ENCODE assay signal across 9 cellular contexts in genomic region chr18:22977847-22978701, GRCh38. TPM values are rescaled to one million over a fixed set of nuclear protein-coding genes. Genes with fewer than 3 reads are reported as not detected.
DNase-seq lines count a peak whose midpoint lies in the region; ATAC-seq, FAIRE-seq and TF ChIP-seq lines count a peak whose summit lies in the region.
"Had no signal": no experiment of that assay in that cellular context is flagged by ENCODE, and none has a peak within 500 bp of the region (broad histone marks: within the 10 kb centered on the region; RNA-seq: fewer than 3 reads in every experiment).

No MANE protein-coding gene starts in this region.

- no peaks in the 10 kb centered on the region for H3K9me3 ChIP-seq in Panc1 (ENCODE audit: control insufficient read depth, insufficient read depth, low read depth, low read length)
- H3K9me3 ChIP-seq in small intestine (ENCODE audit: control insufficient read depth, low read depth) = no peaks in the 10 kb centered on the region
- H3K9me3 ChIP-seq in colonic mucosa = no peaks in the 10 kb centered on the region

- H3K27ac ChIP-seq in Panc1 (ENCODE audit: low read length) (no peak overlapping the region), small intestine (ENCODE audit: low read depth in 1 of 2, low read length in 1 of 2) (peak overlapping the region; percentile 32 to 55), colonic mucosa (no peak overlapping the region)

- H3K27ac Mint-ChIP-seq in activated CD4-positive, alpha-beta T cell treated with anti-CD3 and anti-CD28 coated beads for 36 hours = peak overlapping the region; percentile 73

- H3K4me3 ChIP-seq in Panc1 (ENCODE audit: low read depth in 2 of 2, low read length in 2 of 2) (no peak overlapping the region), small intestine (ENCODE audit: low read depth in 1 of 2, low read length in 2 of 2) (no peak overlapping the region), colonic mucosa (no peak overlapping the region)

- CTCF ChIA-PET in activated CD4-positive, alpha-beta T cell treated with anti-CD3 and anti-CD28 coated beads for 36 hours (lab: Charles Lee) = interaction anchor here (0.6 to 2.9 kb wide), 12 partner anchors 13 to 510 kb away, joined by 3 to 13 read pairs (median 5); partner anchors contain the start of gene RBBP8
- CTCF ChIA-PET in Panc1 (lab: Charles Lee) = no interaction called here

- H3K4me3 Mint-ChIP-seq in activated CD4-positive, alpha-beta T cell treated with anti-CD3 and anti-CD28 coated beads for 36 hours = peak overlapping the region; percentile 46

- H3K36me3 ChIP-seq in Panc1 (ENCODE audit: control insufficient read depth, insufficient read depth, low read length) (peaks cover 10% of the 10 kb centered on the region; the same call in 1 of the 2 replicates), small intestine (ENCODE audit: control insufficient read depth in 2 of 2, insufficient read depth in 2 of 2, low read length in 2 of 2) (no peaks in the 10 kb centered on the region), colonic mucosa (no peaks in the 10 kb centered on the region)

- in situ Hi-C loops in Panc1 (cut with HindIII; ENCODE audit: low pct_unique_long_range_greater_than_20kb, low sequenced_read_pairs) = no loop called here

- H3K9me3 Mint-ChIP-seq in activated CD4-positive, alpha-beta T cell treated with anti-CD3 and anti-CD28 coated beads for 36 hours (ENCODE audit: low read depth) = no peaks in the 10 kb centered on the region

- peaks cover 37% of the 10 kb centered on the region for H3K36me3 Mint-ChIP-seq in activated CD4-positive, alpha-beta T cell treated with anti-CD3 and anti-CD28 coated beads for 36 hours (ENCODE audit: low read depth)

- intact Hi-C loops in activated CD4-positive, alpha-beta T cell treated with anti-CD3 and anti-CD28 coated beads for 36 hours (cut with DNase I, micrococcal nuclease) = loop anchor here in 1 of 2 experiments (1.0 to 10.0 kb wide), 3 partner anchors 45 to 254 kb away; partner anchors contain the start of gene RBBP8
- intact Hi-C loops in Panc1 (cut with micrococcal nuclease; ENCODE audit: unreplicated experiment) (no loop called here), colonic mucosa (cut with DNase I) (no loop called here)

- TF ChIP-seq CTCF in Panc1 (IDR thresholded peaks at IDR 0.05) (no peak), colonic mucosa (IDR thresholded peaks at IDR 0.05) (no peak)

- H3K4me1 ChIP-seq in Panc1 (ENCODE audit: control insufficient read depth, insufficient read depth, low read length) = no peaks in the 10 kb centered on the region
- peaks cover 0 to 2% of the 10 kb centered on the region in 2 donors for H3K4me1 ChIP-seq in small intestine (ENCODE audit: control insufficient read depth in 2 of 2, insufficient read depth in 1 of 2, low read depth in 1 of 2, low read length in 1 of 2)
- H3K4me1 ChIP-seq in colonic mucosa = no peaks in the 10 kb centered on the region

- peaks cover 20% of the 10 kb centered on the region for H3K4me1 Mint-ChIP-seq in activated CD4-positive, alpha-beta T cell treated with anti-CD3 and anti-CD28 coated beads for 36 hours

- FAIRE-seq in small intestine (lab: Jason Lieb, UNC) = peak; percentile 84

- H3K27me3 Mint-ChIP-seq in activated CD4-positive, alpha-beta T cell treated with anti-CD3 and anti-CD28 coated beads for 36 hours = no peaks in the 10 kb centered on the region

- ATAC-seq in activated CD4-positive, alpha-beta T cell treated with anti-CD3 and anti-CD28 coated beads for 36 hours = peak; percentile 83
- peak; percentile 79 for ATAC-seq in Panc1

- no peak for DNase-seq in activated CD4-positive, alpha-beta T cell treated with anti-CD3 and anti-CD28 coated beads for 36 hours
- no peak for DNase-seq in activated CD4-positive, alpha-beta T cell treated with anti-CD3 and anti-CD28 coated beads, Interleukin-2, amount 50 U/mL, for 48 hours
- DNase-seq in Panc1 (ENCODE audit: low read depth, low spot score) (peak; percentile 43), fibroblast of gingiva (ENCODE audit: low read depth) (peak; percentile 65), small intestine (peak; percentile 87), NCI-H2107 treated with DMSO at 0.1 percent for 48 hours (lab: John Stamatoyannopoulos, UW; ENCODE audit: unreplicated experiment) (no peak), Kasumi-1 (lab: John Stamatoyannopoulos, UW) (no peak), colonic mucosa (no peak)
- DNase-seq: C1 segment of cervical spinal cord had no signal

- TSS peak; percentile 34 for BruUV-seq in Panc1 (replicated peaks; lab: Mats Ljungman, UMichigan)

- no peak overlapping the region for H3K9ac ChIP-seq in colonic mucosa (ENCODE audit: low read depth in 2 of 2, low read length in 2 of 2)

- POLR2A ChIA-PET in activated CD4-positive, alpha-beta T cell treated with anti-CD3 and anti-CD28 coated beads for 36 hours (lab: Charles Lee) = interaction anchor here (1.2 kb wide), 1 partner anchor 43 kb away, joined by 8 read pairs; no protein-coding TSS in a partner anchor
- POLR2A ChIA-PET in Panc1 (lab: Charles Lee) = interaction anchor here (0.7 kb wide), 1 partner anchor 19 kb away, joined by 9 read pairs; no protein-coding TSS in a partner anchor

- no peaks in the 10 kb centered on the region for H3K27me3 ChIP-seq in Panc1 (ENCODE audit: control insufficient read depth, insufficient read depth, low read length)
- H3K27me3 ChIP-seq in small intestine (ENCODE audit: control insufficient read depth in 2 of 2, insufficient read depth in 2 of 2, low read length in 2 of 2) = no peaks in the 10 kb centered on the region
- H3K27me3 ChIP-seq in colonic mucosa = no peaks in the 10 kb centered on the region

- WGBS in small intestine, 3 donors = 29 to 49% (median 35%) methylated on average over 5 of the region's 5 CpGs

RNA-seq across cellular contexts. Expression of gene RBBP8, which starts 44.9 kb away (rescaled TPM):
- 100 to 1,000 TPM in 1 of 2 experiments, 10 to 100 TPM in 1; 74.3 to 101 TPM for total RNA-seq in activated CD4-positive, alpha-beta T cell treated with anti-CD3 and anti-CD28 coated beads for 36 hours
- total RNA-seq in Panc1 (2021; ENCODE audit: unreplicated experiment) (62.8 TPM), colonic mucosa (10 to 100 TPM; 24.4 to 29.5 TPM)
- 18.6 TPM for polyA plus RNA-seq in Panc1 (2012; ENCODE audit: insufficient read length)
- polyA plus RNA-seq in small intestine = 10 to 100 TPM; 28.2 to 38.4 (median 37.6) TPM

Comparison
In these comparisons a context has a peak if more than half of its experiments do, and no peak if none do; other contexts are left out.
1. DNase-seq: peak in Panc1 (single experiment), fibroblast of gingiva (single experiment) and small intestine (single experiment); none in activated CD4-positive, alpha-beta T cell treated with anti-CD3 and anti-CD28 coated beads for 36 hours (single experiment), activated CD4-positive, alpha-beta T cell treated with anti-CD3 and anti-CD28 coated beads, Interleukin-2, amount 50 U/mL, for 48 hours (0 of 2), NCI-H2107 treated with DMSO at 0.1 percent for 48 hours (single experiment), Kasumi-1 (0 of 2) and colonic mucosa (single experiment).
2. H3K27ac ChIP-seq: peak in small intestine (2 of 2); none in Panc1 (single experiment) and colonic mucosa (single experiment).